ENCODE assay signal across 1 cellular context in the genomic region with DNA sequence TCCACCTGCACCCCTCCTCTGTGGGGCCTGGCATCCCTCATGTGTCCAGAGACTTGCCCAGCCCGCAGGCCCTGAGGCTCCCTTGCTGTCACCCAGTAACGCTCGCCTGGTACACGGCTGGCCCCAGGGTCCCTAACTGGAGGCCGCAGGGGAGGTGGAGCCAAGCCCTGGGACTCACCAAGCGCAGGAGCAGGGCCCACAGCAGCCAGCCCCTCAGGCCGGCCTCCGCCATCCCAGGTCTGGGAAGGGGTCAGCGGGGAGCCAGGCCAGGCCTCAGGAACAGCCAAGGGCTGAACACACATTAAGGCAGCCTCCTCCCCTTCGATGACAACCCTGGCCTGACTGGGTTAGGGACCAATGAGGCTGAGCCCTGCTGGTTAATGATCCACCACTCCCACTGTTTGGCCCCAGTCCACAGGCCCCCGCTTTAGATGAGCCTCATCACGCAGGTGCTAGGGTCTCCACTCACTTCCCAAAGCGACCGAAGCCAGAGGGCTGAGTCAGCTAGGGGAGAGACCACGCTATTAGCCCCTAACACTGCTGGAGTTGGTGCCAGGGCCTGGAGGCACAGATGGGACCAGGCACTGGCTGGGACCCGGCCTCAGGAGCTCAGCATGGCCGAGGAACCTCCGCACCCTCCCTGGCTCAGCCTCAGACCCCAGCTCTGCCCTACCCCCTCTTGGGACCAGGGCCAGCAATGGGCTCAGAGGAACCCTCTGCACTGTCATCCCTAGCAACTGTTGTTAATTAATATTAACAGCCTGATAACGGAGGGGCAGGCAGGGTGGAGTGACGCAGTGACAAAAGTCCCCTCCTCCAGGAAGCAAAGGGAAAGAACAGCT.
TF ChIP-seq lines count a peak whose summit lies in the region.

A gene with protein sequence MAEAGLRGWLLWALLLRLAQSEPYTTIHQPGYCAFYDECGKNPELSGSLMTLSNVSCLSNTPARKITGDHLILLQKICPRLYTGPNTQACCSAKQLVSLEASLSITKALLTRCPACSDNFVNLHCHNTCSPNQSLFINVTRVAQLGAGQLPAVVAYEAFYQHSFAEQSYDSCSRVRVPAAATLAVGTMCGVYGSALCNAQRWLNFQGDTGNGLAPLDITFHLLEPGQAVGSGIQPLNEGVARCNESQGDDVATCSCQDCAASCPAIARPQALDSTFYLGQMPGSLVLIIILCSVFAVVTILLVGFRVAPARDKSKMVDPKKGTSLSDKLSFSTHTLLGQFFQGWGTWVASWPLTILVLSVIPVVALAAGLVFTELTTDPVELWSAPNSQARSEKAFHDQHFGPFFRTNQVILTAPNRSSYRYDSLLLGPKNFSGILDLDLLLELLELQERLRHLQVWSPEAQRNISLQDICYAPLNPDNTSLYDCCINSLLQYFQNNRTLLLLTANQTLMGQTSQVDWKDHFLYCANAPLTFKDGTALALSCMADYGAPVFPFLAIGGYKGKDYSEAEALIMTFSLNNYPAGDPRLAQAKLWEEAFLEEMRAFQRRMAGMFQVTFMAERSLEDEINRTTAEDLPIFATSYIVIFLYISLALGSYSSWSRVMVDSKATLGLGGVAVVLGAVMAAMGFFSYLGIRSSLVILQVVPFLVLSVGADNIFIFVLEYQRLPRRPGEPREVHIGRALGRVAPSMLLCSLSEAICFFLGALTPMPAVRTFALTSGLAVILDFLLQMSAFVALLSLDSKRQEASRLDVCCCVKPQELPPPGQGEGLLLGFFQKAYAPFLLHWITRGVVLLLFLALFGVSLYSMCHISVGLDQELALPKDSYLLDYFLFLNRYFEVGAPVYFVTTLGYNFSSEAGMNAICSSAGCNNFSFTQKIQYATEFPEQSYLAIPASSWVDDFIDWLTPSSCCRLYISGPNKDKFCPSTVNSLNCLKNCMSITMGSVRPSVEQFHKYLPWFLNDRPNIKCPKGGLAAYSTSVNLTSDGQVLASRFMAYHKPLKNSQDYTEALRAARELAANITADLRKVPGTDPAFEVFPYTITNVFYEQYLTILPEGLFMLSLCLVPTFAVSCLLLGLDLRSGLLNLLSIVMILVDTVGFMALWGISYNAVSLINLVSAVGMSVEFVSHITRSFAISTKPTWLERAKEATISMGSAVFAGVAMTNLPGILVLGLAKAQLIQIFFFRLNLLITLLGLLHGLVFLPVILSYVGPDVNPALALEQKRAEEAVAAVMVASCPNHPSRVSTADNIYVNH (N-terminal part only) (minus strand): TSS at position 303 of the 842 bp plus-strand sequence. CDS start 71 bp downstream, at position 232.

TF ChIP-seq in HepG2, 621 proteins besides CTCF, POLR2A, EP300 and RAD21 (continued from another document and continues in another):
- TF ChIP-seq, protein P1, sequence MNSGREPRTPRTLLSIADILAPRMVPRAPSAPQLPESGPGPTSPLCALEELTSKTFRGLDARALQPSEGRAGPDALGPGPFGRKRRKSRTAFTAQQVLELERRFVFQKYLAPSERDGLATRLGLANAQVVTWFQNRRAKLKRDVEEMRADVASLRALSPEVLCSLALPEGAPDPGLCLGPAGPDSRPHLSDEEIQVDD (CRISPR knock-in tag; IDR thresholded peaks at IDR 0.05; ENCODE audit: borderline replicate concordance), result peak; percentile 76; the same call in 1 of the 2 replicates
- TF ChIP-seq ELF1 (CRISPR knock-in tag; IDR thresholded peaks at IDR 0.05) (0 out of 2 replicates have a peak, but pooled peaks have one; percentile 35), ZNF264 (CRISPR knock-in tag; IDR thresholded peaks at IDR 0.05) (0 out of 2 replicates have a peak, but pooled peaks have one; percentile 61), SPEN (CRISPR knock-in tag; IDR thresholded peaks at IDR 0.05; ENCODE audit: low read depth) (peak; percentile 81), MAZ (IDR thresholded peaks at IDR 0.05; ENCODE audit: borderline replicate concordance, low read depth, low read length) (peak; percentile 70; the same call in 1 of the 2 replicates), MAZ (CRISPR knock-in tag; IDR thresholded peaks at IDR 0.05; ENCODE audit: low read depth) (peak; percentile 32), ZNF460 (CRISPR knock-in tag; IDR thresholded peaks at IDR 0.05; ENCODE audit: borderline replicate concordance) (no peak), KDM6A (CRISPR knock-in tag; IDR thresholded peaks at IDR 0.05; ENCODE audit: low read depth) (no peak), KLF12 (CRISPR knock-in tag; IDR thresholded peaks at IDR 0.05; ENCODE audit: borderline replicate concordance) (peak; percentile 75), NFATC3 (CRISPR knock-in tag; IDR thresholded peaks at IDR 0.05) (no peak), AGO1 (IDR thresholded peaks at IDR 0.05; ENCODE audit: low read depth, low read length, poor library complexity, severe bottlenecking) (no peak), ARHGAP35 (CRISPR knock-in tag; IDR thresholded peaks at IDR 0.05; ENCODE audit: borderline replicate concordance) (no peak), ZNF138 (CRISPR knock-in tag; IDR thresholded peaks at IDR 0.05; ENCODE audit: low read depth) (no peak), ZNF616 (CRISPR knock-in tag; IDR thresholded peaks at IDR 0.05; ENCODE audit: low read depth) (peak; percentile 44), NAIF1 (CRISPR knock-in tag; IDR thresholded peaks at IDR 0.05; ENCODE audit: borderline replicate concordance) (no peak), SMAD1 (CRISPR knock-in tag; IDR thresholded peaks at IDR 0.05; ENCODE audit: borderline replicate concordance, low read depth) (peak; percentile 40; the same call in 1 of the 2 replicates), ZNF720 (CRISPR knock-in tag; IDR thresholded peaks at IDR 0.05) (no peak), SMAD3 (CRISPR knock-in tag; IDR thresholded peaks at IDR 0.05) (0 out of 2 replicates have a peak, but pooled peaks have one; percentile 63), REXO4 (CRISPR knock-in tag; IDR thresholded peaks at IDR 0.05; ENCODE audit: borderline replicate concordance) (0 out of 2 replicates have a peak, but pooled peaks have one; percentile 15), ZNF225 (CRISPR knock-in tag; IDR thresholded peaks at IDR 0.05) (peak; percentile 80; the same call in 1 of the 2 replicates), SNAPC2 (CRISPR knock-in tag; IDR thresholded peaks at IDR 0.05) (no peak), RNF2 (conservative IDR thresholded peaks at IDR 0.05; ENCODE audit: low read depth) (no peak), YY1 (IDR thresholded peaks at IDR 0.05; ENCODE audit: insufficient read depth, insufficient replicate concordance, low read depth, low read length) (peak; percentile 89)
- TF ChIP-seq, protein P2, sequence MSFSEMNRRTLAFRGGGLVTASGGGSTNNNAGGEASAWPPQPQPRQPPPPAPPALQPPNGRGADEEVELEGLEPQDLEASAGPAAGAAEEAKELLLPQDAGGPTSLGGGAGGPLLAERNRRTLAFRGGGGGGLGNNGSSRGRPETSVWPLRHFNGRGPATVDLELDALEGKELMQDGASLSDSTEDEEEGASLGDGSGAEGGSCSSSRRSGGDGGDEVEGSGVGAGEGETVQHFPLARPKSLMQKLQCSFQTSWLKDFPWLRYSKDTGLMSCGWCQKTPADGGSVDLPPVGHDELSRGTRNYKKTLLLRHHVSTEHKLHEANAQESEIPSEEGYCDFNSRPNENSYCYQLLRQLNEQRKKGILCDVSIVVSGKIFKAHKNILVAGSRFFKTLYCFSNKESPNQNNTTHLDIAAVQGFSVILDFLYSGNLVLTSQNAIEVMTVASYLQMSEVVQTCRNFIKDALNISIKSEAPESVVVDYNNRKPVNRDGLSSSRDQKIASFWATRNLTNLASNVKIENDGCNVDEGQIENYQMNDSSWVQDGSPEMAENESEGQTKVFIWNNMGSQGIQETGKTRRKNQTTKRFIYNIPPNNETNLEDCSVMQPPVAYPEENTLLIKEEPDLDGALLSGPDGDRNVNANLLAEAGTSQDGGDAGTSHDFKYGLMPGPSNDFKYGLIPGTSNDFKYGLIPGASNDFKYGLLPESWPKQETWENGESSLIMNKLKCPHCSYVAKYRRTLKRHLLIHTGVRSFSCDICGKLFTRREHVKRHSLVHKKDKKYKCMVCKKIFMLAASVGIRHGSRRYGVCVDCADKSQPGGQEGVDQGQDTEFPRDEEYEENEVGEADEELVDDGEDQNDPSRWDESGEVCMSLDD (CRISPR knock-in tag; IDR thresholded peaks at IDR 0.05; ENCODE audit: borderline replicate concordance), result peak; percentile 67; the same call in 1 of the 2 replicates
- TF ChIP-seq, protein P3, sequence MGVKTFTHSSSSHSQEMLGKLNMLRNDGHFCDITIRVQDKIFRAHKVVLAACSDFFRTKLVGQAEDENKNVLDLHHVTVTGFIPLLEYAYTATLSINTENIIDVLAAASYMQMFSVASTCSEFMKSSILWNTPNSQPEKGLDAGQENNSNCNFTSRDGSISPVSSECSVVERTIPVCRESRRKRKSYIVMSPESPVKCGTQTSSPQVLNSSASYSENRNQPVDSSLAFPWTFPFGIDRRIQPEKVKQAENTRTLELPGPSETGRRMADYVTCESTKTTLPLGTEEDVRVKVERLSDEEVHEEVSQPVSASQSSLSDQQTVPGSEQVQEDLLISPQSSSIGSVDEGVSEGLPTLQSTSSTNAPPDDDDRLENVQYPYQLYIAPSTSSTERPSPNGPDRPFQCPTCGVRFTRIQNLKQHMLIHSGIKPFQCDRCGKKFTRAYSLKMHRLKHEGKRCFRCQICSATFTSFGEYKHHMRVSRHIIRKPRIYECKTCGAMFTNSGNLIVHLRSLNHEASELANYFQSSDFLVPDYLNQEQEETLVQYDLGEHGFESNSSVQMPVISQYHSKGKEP (CRISPR knock-in tag; IDR thresholded peaks at IDR 0.05), result 0 out of 2 replicates have a peak, but pooled peaks have one; percentile 60
- TF ChIP-seq, protein P4, sequence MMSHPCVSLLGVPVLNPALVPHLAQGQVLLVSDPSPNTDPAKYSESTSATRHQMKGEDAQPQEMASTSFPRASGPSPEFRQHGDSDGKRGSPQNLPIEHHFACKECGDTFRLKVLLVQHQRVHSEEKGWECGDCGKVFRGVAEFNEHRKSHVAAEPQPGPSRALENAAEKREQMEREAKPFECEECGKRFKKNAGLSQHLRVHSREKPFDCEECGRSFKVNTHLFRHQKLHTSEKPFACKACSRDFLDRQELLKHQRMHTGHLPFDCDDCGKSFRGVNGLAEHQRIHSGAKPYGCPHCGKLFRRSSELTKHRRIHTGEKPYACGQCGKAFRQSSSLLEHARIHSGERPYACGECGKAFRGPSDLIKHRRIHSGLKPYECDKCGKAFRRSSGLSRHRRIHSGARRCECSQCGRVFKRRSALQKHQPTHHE (CRISPR knock-in tag; IDR thresholded peaks at IDR 0.05; ENCODE audit: borderline replicate concordance), result peak; percentile 95
- TF ChIP-seq, protein P5, sequence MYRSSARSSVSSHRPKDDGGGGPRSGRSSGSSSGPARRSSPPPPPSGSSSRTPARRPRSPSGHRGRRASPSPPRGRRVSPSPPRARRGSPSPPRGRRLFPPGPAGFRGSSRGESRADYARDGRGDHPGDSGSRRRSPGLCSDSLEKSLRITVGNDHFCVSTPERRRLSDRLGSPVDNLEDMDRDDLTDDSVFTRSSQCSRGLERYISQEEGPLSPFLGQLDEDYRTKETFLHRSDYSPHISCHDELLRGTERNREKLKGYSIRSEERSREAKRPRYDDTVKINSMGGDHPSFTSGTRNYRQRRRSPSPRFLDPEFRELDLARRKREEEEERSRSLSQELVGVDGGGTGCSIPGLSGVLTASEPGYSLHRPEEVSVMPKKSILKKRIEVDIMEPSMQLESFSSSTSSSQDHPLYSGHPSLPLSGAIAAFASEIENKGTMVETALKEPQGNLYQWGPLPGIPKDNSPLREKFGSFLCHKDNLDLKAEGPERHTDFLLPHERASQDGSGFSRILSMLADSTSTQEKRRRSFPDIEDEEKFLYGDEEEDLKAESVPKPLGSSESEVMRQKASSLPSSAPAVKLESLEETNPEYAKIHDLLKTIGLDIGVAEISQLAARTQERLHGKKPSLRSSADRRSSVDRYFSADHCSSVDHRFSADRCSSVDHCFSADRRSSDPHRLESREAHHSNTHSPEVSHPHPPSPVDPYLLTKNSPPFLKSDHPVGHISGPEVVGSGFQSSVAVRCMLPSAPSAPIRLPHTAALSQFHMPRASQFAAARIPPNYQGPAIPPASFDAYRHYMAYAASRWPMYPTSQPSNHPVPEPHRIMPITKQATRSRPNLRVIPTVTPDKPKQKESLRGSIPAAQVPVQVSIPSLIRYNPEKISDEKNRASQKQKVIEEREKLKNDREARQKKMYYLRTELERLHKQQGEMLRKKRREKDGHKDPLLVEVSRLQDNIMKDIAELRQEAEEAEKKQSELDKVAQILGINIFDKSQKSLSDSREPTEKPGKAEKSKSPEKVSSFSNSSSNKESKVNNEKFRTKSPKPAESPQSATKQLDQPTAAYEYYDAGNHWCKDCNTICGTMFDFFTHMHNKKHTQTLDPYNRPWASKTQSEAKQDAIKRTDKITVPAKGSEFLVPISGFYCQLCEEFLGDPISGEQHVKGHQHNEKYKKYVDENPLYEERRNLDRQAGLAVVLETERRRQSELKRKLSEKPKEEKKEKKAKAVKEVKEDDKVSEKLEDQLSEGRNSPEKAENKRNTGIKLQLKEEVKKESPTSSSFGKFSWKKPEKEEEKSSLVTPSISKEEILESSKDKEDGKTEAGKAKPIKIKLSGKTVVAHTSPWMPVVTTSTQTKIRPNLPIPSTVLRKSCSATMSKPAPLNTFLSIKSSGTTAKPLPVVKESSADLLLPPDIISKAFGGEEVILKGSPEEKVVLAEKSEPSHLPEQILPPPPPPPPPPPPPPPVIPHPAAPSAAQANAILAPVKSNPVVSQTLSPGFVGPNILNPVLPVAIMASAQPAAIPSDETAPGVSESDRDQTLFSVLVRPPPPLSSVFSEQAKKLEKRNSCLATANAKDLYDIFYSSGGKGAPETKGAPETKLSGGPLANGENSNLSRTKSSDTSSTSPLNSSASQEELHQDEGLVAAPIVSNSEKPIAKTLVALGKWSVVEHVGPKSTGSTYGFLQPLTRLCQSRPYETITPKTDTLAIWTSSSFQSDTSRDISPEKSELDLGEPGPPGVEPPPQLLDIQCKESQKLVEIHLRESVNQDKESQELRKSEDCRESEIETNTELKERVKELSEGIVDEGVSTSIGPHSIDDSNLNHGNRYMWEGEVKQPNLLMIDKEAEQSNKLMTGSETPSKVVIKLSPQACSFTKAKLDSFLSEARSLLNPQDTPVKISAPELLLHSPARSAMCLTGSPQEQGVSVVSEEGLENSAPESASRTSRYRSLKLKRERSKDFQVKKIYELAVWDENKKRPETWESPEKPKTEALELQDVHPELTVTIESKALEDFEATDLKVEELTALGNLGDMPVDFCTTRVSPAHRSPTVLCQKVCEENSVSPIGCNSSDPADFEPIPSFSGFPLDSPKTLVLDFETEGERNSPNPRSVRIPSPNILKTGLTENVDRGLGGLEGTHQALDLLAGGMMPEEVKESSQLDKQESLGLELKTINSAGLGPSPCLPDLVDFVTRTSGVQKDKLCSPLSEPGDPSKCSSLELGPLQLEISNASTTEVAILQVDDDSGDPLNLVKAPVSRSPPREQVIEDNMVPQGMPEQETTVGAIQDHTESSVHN (CRISPR knock-in tag; IDR thresholded peaks at IDR 0.05), result peak; percentile 63; the same call in 1 of the 2 replicates
